Comparison of ENCODE assay signal across 20 cellular contexts in genomic region chr5:136722581-136722980, GRCh38.
"Had no signal": no experiment of that assay in that cellular context is flagged by ENCODE, and none has a peak within 500 bp of the region (broad histone marks: within the 10 kb centered on the region; RNA-seq: fewer than 3 reads in every experiment).

No MANE protein-coding gene starts in this region.

- H3K9me3 ChIP-seq: colonic mucosa, esophagus muscularis mucosa, heart right ventricle, lower lobe of right lung, mucosa of descending colon had no signal

- H3K36me3 Mint-ChIP-seq: mesothelial cell of epicardium, naive B cell had no signal

- H3K27ac ChIP-seq: colonic mucosa, esophagus muscularis mucosa, foreskin keratinocyte, heart right ventricle, left lung, lower lobe of right lung had no signal

- H3K4me1 Mint-ChIP-seq: endodermal cell, naive B cell had no signal

- H3K4me3 Mint-ChIP-seq: dendritic cell treated with granulocyte-macrophage colony-stimulating factor and Interleukin-4, amounts not matched to agents 40 ng/mL and 50 ng/mL, for 4 days; effector memory CD8-positive, alpha-beta T cell; endodermal cell; mesothelial cell of epicardium; naive B cell had no signal

- H3K4me3 ChIP-seq: colonic mucosa, esophagus muscularis mucosa, heart right ventricle, left lung, lower lobe of right lung, mucosa of descending colon had no signal

- ATAC-seq: effector memory CD8-positive, alpha-beta T cell; foreskin keratinocyte; heart right ventricle; left cardiac atrium; left lung; left ventricle myocardium superior; lower lobe of right lung; mucosa of descending colon had no signal

- DNase-seq: colonic mucosa; cortex of kidney; effector CD8-positive, alpha-beta T cell; effector memory CD8-positive, alpha-beta T cell; endodermal cell; foreskin keratinocyte; glutamatergic neuron; head of caudate nucleus; heart right ventricle; hippocampal formation; left cardiac atrium; left lung; left ventricle myocardium superior; lower lobe of right lung; mesenchymal stem cell; mucosa of descending colon; naive B cell had no signal

- H3K9me3 Mint-ChIP-seq: dendritic cell treated with granulocyte-macrophage colony-stimulating factor and Interleukin-4, amounts not matched to agents 40 ng/mL and 50 ng/mL, for 4 days; effector memory CD8-positive, alpha-beta T cell; endodermal cell; mesothelial cell of epicardium had no signal

- H3K27ac Mint-ChIP-seq: dendritic cell treated with granulocyte-macrophage colony-stimulating factor and Interleukin-4, amounts not matched to agents 40 ng/mL and 50 ng/mL, for 4 days; effector memory CD8-positive, alpha-beta T cell; endodermal cell; mesothelial cell of epicardium; naive B cell had no signal

- H3K36me3 ChIP-seq: colonic mucosa, esophagus muscularis mucosa, heart right ventricle, left lung, lower lobe of right lung had no signal

- H3K27me3 Mint-ChIP-seq: dendritic cell treated with granulocyte-macrophage colony-stimulating factor and Interleukin-4, amounts not matched to agents 40 ng/mL and 50 ng/mL, for 4 days; effector memory CD8-positive, alpha-beta T cell; naive B cell had no signal

- H3K4me1 ChIP-seq: colonic mucosa, esophagus muscularis mucosa, foreskin keratinocyte, heart right ventricle, left lung, lower lobe of right lung had no signal

- H3K27me3 ChIP-seq: colonic mucosa, esophagus muscularis mucosa, foreskin keratinocyte, left lung had no signal
